ENCODE assay signal across 1 cellular context in the genomic region with DNA sequence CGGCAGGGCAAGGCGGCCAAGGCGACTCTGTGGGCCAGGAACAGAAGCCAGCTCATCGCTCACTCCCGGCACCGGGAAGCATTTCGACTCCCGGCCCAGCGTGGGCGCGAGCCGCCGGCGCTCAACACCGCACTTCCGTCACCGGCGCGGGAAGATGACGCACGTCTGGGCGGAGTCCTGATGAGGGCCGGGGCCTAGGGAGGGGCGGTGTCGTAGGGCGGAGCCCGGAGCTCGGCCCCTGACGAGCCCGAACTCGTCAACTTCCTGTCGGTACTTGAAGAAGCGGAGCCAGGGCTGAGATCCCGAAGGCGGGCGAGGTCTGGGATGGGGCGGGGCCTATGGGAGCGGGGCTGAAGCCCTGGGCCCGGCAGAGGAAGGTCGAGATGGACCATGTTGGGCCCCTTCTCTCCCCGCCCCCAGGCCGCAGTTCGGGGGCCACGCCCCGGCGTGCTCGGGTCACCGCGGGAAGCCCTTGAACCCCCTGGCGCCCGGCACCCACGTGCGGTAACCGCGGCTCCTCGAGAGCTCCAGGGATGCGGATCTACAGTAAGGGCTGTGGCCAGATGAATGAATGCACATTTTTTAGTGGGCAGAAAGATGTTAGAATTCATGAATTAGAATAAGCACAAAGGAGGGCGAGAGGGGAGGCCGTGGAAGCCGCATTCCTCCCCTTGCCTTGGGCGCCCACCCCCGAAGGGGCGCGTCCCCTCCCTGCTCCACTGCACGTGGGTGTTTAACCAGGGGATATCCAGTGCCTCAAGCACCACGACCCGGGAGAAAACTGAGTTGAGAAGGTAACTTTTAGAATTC.
TF ChIP-seq lines count a peak whose summit lies in the region.

A gene with protein sequence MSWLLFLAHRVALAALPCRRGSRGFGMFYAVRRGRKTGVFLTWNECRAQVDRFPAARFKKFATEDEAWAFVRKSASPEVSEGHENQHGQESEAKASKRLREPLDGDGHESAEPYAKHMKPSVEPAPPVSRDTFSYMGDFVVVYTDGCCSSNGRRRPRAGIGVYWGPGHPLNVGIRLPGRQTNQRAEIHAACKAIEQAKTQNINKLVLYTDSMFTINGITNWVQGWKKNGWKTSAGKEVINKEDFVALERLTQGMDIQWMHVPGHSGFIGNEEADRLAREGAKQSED (minus strand): TSS at position 129 of the 810 bp plus-strand sequence. CDS start 73 bp downstream, at position 56.

TF ChIP-seq in HepG2, 621 proteins besides CTCF, POLR2A, EP300 and RAD21 (continued from another document and continues in another):
- TF ChIP-seq, protein P1, sequence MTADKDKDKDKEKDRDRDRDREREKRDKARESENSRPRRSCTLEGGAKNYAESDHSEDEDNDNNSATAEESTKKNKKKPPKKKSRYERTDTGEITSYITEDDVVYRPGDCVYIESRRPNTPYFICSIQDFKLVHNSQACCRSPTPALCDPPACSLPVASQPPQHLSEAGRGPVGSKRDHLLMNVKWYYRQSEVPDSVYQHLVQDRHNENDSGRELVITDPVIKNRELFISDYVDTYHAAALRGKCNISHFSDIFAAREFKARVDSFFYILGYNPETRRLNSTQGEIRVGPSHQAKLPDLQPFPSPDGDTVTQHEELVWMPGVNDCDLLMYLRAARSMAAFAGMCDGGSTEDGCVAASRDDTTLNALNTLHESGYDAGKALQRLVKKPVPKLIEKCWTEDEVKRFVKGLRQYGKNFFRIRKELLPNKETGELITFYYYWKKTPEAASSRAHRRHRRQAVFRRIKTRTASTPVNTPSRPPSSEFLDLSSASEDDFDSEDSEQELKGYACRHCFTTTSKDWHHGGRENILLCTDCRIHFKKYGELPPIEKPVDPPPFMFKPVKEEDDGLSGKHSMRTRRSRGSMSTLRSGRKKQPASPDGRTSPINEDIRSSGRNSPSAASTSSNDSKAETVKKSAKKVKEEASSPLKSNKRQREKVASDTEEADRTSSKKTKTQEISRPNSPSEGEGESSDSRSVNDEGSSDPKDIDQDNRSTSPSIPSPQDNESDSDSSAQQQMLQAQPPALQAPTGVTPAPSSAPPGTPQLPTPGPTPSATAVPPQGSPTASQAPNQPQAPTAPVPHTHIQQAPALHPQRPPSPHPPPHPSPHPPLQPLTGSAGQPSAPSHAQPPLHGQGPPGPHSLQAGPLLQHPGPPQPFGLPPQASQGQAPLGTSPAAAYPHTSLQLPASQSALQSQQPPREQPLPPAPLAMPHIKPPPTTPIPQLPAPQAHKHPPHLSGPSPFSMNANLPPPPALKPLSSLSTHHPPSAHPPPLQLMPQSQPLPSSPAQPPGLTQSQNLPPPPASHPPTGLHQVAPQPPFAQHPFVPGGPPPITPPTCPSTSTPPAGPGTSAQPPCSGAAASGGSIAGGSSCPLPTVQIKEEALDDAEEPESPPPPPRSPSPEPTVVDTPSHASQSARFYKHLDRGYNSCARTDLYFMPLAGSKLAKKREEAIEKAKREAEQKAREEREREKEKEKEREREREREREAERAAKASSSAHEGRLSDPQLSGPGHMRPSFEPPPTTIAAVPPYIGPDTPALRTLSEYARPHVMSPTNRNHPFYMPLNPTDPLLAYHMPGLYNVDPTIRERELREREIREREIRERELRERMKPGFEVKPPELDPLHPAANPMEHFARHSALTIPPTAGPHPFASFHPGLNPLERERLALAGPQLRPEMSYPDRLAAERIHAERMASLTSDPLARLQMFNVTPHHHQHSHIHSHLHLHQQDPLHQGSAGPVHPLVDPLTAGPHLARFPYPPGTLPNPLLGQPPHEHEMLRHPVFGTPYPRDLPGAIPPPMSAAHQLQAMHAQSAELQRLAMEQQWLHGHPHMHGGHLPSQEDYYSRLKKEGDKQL (CRISPR knock-in tag; IDR thresholded peaks at IDR 0.05; ENCODE audit: low read depth) = peak; percentile 87
- TF ChIP-seq, protein P2, sequence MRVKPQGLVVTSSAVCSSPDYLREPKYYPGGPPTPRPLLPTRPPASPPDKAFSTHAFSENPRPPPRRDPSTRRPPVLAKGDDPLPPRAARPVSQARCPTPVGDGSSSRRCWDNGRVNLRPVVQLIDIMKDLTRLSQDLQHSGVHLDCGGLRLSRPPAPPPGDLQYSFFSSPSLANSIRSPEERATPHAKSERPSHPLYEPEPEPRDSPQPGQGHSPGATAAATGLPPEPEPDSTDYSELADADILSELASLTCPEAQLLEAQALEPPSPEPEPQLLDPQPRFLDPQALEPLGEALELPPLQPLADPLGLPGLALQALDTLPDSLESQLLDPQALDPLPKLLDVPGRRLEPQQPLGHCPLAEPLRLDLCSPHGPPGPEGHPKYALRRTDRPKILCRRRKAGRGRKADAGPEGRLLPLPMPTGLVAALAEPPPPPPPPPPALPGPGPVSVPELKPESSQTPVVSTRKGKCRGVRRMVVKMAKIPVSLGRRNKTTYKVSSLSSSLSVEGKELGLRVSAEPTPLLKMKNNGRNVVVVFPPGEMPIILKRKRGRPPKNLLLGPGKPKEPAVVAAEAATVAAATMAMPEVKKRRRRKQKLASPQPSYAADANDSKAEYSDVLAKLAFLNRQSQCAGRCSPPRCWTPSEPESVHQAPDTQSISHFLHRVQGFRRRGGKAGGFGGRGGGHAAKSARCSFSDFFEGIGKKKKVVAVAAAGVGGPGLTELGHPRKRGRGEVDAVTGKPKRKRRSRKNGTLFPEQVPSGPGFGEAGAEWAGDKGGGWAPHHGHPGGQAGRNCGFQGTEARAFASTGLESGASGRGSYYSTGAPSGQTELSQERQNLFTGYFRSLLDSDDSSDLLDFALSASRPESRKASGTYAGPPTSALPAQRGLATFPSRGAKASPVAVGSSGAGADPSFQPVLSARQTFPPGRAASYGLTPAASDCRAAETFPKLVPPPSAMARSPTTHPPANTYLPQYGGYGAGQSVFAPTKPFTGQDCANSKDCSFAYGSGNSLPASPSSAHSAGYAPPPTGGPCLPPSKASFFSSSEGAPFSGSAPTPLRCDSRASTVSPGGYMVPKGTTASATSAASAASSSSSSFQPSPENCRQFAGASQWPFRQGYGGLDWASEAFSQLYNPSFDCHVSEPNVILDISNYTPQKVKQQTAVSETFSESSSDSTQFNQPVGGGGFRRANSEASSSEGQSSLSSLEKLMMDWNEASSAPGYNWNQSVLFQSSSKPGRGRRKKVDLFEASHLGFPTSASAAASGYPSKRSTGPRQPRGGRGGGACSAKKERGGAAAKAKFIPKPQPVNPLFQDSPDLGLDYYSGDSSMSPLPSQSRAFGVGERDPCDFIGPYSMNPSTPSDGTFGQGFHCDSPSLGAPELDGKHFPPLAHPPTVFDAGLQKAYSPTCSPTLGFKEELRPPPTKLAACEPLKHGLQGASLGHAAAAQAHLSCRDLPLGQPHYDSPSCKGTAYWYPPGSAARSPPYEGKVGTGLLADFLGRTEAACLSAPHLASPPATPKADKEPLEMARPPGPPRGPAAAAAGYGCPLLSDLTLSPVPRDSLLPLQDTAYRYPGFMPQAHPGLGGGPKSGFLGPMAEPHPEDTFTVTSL (CRISPR knock-in tag; IDR thresholded peaks at IDR 0.05; ENCODE audit: borderline replicate concordance) = 0 out of 2 replicates have a peak, but pooled peaks have one; percentile 46
- TF ChIP-seq, protein P3, sequence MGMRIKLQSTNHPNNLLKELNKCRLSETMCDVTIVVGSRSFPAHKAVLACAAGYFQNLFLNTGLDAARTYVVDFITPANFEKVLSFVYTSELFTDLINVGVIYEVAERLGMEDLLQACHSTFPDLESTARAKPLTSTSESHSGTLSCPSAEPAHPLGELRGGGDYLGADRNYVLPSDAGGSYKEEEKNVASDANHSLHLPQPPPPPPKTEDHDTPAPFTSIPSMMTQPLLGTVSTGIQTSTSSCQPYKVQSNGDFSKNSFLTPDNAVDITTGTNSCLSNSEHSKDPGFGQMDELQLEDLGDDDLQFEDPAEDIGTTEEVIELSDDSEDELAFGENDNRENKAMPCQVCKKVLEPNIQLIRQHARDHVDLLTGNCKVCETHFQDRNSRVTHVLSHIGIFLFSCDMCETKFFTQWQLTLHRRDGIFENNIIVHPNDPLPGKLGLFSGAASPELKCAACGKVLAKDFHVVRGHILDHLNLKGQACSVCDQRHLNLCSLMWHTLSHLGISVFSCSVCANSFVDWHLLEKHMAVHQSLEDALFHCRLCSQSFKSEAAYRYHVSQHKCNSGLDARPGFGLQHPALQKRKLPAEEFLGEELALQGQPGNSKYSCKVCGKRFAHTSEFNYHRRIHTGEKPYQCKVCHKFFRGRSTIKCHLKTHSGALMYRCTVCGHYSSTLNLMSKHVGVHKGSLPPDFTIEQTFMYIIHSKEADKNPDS (CRISPR knock-in tag; IDR thresholded peaks at IDR 0.05) = peak; percentile 64; the same call in 1 of the 2 replicates
- TF ChIP-seq ZNF10 (CRISPR knock-in tag; IDR thresholded peaks at IDR 0.05; ENCODE audit: borderline replicate concordance, low read depth) (no peak), SRY (CRISPR knock-in tag; IDR thresholded peaks at IDR 0.05) (peak; percentile 83), MAFF (IDR thresholded peaks at IDR 0.05; ENCODE audit: low read depth, low read length) (no peak), ZNF337 (CRISPR knock-in tag; IDR thresholded peaks at IDR 0.05; ENCODE audit: borderline replicate concordance, low read depth) (peak; percentile 97), SP2 (CRISPR knock-in tag; IDR thresholded peaks at IDR 0.05) (peak; percentile 58), ZNF138 (CRISPR knock-in tag; IDR thresholded peaks at IDR 0.05; ENCODE audit: low read depth) (0 out of 2 replicates have a peak, but pooled peaks have one; percentile 79), STAG1 (CRISPR knock-in tag; IDR thresholded peaks at IDR 0.05) (no peak; the same call in none of the 2 replicates), DNMT1 (CRISPR knock-in tag; IDR thresholded peaks at IDR 0.05) (peak; percentile 36), EEA1 (CRISPR knock-in tag; IDR thresholded peaks at IDR 0.05; ENCODE audit: borderline replicate concordance) (peak; percentile 94; the same call in 1 of the 2 replicates), MED8 (CRISPR knock-in tag; IDR thresholded peaks at IDR 0.05; ENCODE audit: insufficient replicate concordance) (peak; percentile 90), ZFP1 (CRISPR knock-in tag; IDR thresholded peaks at IDR 0.05) (peak; percentile 81; the same call in 1 of the 2 replicates), ZBTB1 (CRISPR knock-in tag; IDR thresholded peaks at IDR 0.05; ENCODE audit: borderline replicate concordance) (peak; percentile 18; the same call in 1 of the 2 replicates), ZNF780A (CRISPR knock-in tag; IDR thresholded peaks at IDR 0.05) (peak; percentile 96; the same call in 1 of the 2 replicates)
- TF ChIP-seq, protein P4, sequence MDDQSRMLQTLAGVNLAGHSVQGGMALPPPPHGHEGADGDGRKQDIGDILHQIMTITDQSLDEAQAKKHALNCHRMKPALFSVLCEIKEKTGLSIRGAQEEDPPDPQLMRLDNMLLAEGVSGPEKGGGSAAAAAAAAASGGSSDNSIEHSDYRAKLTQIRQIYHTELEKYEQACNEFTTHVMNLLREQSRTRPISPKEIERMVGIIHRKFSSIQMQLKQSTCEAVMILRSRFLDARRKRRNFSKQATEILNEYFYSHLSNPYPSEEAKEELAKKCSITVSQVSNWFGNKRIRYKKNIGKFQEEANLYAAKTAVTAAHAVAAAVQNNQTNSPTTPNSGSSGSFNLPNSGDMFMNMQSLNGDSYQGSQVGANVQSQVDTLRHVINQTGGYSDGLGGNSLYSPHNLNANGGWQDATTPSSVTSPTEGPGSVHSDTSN (CRISPR knock-in tag; IDR thresholded peaks at IDR 0.05; ENCODE audit: borderline replicate concordance) = peak; percentile 86; the same call in 1 of the 2 replicates
- TF ChIP-seq, protein P5, sequence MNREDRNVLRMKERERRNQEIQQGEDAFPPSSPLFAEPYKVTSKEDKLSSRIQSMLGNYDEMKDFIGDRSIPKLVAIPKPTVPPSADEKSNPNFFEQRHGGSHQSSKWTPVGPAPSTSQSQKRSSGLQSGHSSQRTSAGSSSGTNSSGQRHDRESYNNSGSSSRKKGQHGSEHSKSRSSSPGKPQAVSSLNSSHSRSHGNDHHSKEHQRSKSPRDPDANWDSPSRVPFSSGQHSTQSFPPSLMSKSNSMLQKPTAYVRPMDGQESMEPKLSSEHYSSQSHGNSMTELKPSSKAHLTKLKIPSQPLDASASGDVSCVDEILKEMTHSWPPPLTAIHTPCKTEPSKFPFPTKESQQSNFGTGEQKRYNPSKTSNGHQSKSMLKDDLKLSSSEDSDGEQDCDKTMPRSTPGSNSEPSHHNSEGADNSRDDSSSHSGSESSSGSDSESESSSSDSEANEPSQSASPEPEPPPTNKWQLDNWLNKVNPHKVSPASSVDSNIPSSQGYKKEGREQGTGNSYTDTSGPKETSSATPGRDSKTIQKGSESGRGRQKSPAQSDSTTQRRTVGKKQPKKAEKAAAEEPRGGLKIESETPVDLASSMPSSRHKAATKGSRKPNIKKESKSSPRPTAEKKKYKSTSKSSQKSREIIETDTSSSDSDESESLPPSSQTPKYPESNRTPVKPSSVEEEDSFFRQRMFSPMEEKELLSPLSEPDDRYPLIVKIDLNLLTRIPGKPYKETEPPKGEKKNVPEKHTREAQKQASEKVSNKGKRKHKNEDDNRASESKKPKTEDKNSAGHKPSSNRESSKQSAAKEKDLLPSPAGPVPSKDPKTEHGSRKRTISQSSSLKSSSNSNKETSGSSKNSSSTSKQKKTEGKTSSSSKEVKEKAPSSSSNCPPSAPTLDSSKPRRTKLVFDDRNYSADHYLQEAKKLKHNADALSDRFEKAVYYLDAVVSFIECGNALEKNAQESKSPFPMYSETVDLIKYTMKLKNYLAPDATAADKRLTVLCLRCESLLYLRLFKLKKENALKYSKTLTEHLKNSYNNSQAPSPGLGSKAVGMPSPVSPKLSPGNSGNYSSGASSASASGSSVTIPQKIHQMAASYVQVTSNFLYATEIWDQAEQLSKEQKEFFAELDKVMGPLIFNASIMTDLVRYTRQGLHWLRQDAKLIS (CRISPR knock-in tag; IDR thresholded peaks at IDR 0.05) = peak; percentile 63
- TF ChIP-seq, protein P6, sequence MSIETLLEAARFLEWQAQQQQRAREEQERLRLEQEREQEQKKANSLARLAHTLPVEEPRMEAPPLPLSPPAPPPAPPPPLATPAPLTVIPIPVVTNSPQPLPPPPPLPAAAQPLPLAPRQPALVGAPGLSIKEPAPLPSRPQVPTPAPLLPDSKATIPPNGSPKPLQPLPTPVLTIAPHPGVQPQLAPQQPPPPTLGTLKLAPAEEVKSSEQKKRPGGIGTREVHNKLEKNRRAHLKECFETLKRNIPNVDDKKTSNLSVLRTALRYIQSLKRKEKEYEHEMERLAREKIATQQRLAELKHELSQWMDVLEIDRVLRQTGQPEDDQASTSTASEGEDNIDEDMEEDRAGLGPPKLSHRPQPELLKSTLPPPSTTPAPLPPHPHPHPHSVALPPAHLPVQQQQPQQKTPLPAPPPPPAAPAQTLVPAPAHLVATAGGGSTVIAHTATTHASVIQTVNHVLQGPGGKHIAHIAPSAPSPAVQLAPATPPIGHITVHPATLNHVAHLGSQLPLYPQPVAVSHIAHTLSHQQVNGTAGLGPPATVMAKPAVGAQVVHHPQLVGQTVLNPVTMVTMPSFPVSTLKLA (IDR thresholded peaks at IDR 0.05) = peak; percentile 61
- TF ChIP-seq, protein P7, sequence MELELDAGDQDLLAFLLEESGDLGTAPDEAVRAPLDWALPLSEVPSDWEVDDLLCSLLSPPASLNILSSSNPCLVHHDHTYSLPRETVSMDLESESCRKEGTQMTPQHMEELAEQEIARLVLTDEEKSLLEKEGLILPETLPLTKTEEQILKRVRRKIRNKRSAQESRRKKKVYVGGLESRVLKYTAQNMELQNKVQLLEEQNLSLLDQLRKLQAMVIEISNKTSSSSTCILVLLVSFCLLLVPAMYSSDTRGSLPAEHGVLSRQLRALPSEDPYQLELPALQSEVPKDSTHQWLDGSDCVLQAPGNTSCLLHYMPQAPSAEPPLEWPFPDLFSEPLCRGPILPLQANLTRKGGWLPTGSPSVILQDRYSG (CRISPR knock-in tag; IDR thresholded peaks at IDR 0.05) = no peak; the same call in 1 of the 2 replicates
